ENCODE assay signal across 1 cellular context in genomic region chr11:71843355-71843754, GRCh38.
A peak's percentile ranks its signal among the peaks of the same experiment; 100 is the strongest.
TF ChIP-seq lines count a peak whose summit lies in the region.

No MANE protein-coding gene starts in this region.

TF ChIP-seq in WTC11, 78 proteins besides CTCF, POLR2A, EP300 and RAD21:
- TF ChIP-seq NFYB (CRISPR knock-in tag; conservative IDR thresholded peaks at IDR 0.05; ENCODE audit: low read depth), result peak; percentile 70
